ENCODE assay signal across 2 cellular contexts in the genomic region with DNA sequence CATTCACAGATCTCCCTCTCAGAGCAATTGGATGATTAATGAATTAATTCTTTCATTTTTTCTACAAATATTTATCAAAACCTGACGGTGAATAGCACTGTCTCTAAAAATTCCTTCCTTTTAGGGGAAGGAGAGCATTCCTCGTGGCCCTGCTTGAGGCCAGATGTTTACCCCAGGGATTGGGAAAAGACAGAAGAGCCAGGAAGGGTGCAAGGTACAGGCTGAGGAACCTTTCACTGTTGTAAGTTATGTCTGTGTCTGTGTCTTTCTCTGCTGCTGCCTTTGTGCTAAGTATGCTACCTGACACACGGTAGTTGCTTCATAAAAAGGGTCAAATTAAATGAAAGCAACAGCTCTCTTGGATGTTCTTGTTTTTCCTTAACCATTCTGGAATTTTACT.
TF ChIP-seq lines count a peak whose summit lies in the region.

No MANE protein-coding gene starts in this region.

TF ChIP-seq in IMR-90, 13 proteins besides CTCF, POLR2A, EP300 and RAD21:
- TF ChIP-seq, protein P1, sequence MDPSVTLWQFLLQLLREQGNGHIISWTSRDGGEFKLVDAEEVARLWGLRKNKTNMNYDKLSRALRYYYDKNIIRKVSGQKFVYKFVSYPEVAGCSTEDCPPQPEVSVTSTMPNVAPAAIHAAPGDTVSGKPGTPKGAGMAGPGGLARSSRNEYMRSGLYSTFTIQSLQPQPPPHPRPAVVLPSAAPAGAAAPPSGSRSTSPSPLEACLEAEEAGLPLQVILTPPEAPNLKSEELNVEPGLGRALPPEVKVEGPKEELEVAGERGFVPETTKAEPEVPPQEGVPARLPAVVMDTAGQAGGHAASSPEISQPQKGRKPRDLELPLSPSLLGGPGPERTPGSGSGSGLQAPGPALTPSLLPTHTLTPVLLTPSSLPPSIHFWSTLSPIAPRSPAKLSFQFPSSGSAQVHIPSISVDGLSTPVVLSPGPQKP (IDR thresholded peaks at IDR 0.05; ENCODE audit: borderline replicate concordance, low read depth, low read length): no peak
- TF ChIP-seq MXI1 (IDR thresholded peaks at IDR 0.05; ENCODE audit: borderline replicate concordance, low read depth, low read length): no peak

TF ChIP-seq in liver, 16 proteins besides CTCF, POLR2A, EP300 and RAD21:
- TF ChIP-seq SP1 (IDR thresholded peaks at IDR 0.05) (no peak), FOXA1 (IDR thresholded peaks at IDR 0.05) (no peak), FOXA2 (IDR thresholded peaks at IDR 0.05) (no peak), GABPA (IDR thresholded peaks at IDR 0.05 in 1 of 2, conservative IDR thresholded peaks at IDR 0.05 in 1 of 2) (no peak), NR2F2 (IDR thresholded peaks at IDR 0.05) (no peak), EGR1 (IDR thresholded peaks at IDR 0.05; ENCODE audit: low read depth in 2 of 2) (no peak), HNF4A (conservative IDR thresholded peaks at IDR 0.05) (no peak), JUND (IDR thresholded peaks at IDR 0.05) (no peak), RXRA (IDR thresholded peaks at IDR 0.05) (no peak), TAF1 (conservative IDR thresholded peaks at IDR 0.05) (no peak), HNF4G (IDR thresholded peaks at IDR 0.05) (no peak), YY1 (IDR thresholded peaks at IDR 0.05) (no peak)
- TF ChIP-seq, protein P2, sequence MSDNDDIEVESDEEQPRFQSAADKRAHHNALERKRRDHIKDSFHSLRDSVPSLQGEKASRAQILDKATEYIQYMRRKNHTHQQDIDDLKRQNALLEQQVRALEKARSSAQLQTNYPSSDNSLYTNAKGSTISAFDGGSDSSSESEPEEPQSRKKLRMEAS (IDR thresholded peaks at IDR 0.05): no peak
- TF ChIP-seq, protein P3, sequence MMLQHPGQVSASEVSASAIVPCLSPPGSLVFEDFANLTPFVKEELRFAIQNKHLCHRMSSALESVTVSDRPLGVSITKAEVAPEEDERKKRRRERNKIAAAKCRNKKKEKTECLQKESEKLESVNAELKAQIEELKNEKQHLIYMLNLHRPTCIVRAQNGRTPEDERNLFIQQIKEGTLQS (IDR thresholded peaks at IDR 0.05): no peak
- TF ChIP-seq, protein P4, sequence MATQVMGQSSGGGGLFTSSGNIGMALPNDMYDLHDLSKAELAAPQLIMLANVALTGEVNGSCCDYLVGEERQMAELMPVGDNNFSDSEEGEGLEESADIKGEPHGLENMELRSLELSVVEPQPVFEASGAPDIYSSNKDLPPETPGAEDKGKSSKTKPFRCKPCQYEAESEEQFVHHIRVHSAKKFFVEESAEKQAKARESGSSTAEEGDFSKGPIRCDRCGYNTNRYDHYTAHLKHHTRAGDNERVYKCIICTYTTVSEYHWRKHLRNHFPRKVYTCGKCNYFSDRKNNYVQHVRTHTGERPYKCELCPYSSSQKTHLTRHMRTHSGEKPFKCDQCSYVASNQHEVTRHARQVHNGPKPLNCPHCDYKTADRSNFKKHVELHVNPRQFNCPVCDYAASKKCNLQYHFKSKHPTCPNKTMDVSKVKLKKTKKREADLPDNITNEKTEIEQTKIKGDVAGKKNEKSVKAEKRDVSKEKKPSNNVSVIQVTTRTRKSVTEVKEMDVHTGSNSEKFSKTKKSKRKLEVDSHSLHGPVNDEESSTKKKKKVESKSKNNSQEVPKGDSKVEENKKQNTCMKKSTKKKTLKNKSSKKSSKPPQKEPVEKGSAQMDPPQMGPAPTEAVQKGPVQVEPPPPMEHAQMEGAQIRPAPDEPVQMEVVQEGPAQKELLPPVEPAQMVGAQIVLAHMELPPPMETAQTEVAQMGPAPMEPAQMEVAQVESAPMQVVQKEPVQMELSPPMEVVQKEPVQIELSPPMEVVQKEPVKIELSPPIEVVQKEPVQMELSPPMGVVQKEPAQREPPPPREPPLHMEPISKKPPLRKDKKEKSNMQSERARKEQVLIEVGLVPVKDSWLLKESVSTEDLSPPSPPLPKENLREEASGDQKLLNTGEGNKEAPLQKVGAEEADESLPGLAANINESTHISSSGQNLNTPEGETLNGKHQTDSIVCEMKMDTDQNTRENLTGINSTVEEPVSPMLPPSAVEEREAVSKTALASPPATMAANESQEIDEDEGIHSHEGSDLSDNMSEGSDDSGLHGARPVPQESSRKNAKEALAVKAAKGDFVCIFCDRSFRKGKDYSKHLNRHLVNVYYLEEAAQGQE (IDR thresholded peaks at IDR 0.05): no peak
- TF ChIP-seq, protein P5, sequence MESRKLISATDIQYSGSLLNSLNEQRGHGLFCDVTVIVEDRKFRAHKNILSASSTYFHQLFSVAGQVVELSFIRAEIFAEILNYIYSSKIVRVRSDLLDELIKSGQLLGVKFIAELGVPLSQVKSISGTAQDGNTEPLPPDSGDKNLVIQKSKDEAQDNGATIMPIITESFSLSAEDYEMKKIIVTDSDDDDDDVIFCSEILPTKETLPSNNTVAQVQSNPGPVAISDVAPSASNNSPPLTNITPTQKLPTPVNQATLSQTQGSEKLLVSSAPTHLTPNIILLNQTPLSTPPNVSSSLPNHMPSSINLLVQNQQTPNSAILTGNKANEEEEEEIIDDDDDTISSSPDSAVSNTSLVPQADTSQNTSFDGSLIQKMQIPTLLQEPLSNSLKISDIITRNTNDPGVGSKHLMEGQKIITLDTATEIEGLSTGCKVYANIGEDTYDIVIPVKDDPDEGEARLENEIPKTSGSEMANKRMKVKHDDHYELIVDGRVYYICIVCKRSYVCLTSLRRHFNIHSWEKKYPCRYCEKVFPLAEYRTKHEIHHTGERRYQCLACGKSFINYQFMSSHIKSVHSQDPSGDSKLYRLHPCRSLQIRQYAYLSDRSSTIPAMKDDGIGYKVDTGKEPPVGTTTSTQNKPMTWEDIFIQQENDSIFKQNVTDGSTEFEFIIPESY (IDR thresholded peaks at IDR 0.05): no peak
